ENCODE assay signal across 8 cellular contexts in the genomic region with DNA sequence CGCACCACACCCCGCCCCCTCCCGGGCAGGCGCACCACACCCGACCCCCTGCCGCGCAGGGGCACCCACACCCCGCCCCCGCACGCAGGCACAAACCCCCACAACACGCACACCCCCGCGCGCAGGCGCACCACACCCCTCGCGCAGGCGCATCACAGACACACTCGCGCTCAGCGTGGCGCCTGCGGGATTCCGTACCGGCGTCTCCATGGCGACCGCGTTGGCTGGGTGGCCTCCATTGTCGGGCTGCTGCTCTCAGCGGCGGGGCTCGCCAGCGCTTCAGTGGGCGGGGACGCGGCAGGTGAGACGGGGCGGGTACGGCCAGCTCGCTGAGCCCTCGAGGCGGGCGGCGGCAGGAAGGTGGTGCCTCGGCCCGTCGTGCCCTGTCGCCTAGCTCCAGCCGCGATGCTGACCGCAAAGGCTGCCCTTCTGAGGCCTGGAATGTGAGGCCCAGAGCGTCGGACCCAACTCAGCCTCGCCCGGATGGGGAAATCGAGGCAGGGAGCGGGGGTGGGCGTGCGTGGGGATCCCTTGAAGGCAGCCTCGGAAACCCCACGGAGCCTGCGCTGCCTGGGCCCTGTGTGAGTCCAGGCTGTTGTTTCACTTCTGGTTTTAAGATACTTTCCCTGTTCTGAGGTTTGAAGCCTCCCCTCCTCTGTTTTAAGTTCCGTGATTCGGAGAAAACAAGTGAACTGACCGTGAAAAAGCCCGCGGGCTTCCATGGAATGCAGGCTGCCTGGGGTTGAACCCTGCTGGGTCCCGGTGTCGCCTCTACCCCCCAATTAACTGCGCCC. TPM values are rescaled to one million over a fixed set of nuclear protein-coding genes. Genes with fewer than 3 reads are reported as not detected.
DNase-seq lines count a peak whose midpoint lies in the region; ATAC-seq lines count a peak whose summit lies in the region.

Gene LRRC27, plus strand, starts transcription at position 238 of the 794 bp plus-strand sequence. CDS start 1,332 bp downstream, outside the sequence.

- no peaks in the 10 kb centered on the region for H3K27me3 Mint-ChIP-seq in activated CD4-positive, alpha-beta T cell treated with anti-CD3 and anti-CD28 coated beads, Interleukin-2, amount 10 ng/mL, durations not matched to agents 7 days and 5 days

- peaks cover 55% of the 10 kb centered on the region for H3K4me1 Mint-ChIP-seq in activated CD4-positive, alpha-beta T cell treated with anti-CD3 and anti-CD28 coated beads, Interleukin-2, amount 10 ng/mL, durations not matched to agents 7 days and 5 days

- peaks cover 27% of the 10 kb centered on the region for H3K36me3 Mint-ChIP-seq in activated CD4-positive, alpha-beta T cell treated with anti-CD3 and anti-CD28 coated beads, Interleukin-2, amount 10 ng/mL, durations not matched to agents 7 days and 5 days (ENCODE audit: low read depth)

- CTCF ChIA-PET in activated CD4-positive, alpha-beta T cell treated with anti-CD3 and anti-CD28 coated beads, Interleukin-2, amount 10 ng/mL, durations not matched to agents 7 days and 5 days (lab: Charles Lee), result no interaction called here

- POLR2A ChIA-PET in activated CD4-positive, alpha-beta T cell treated with anti-CD3 and anti-CD28 coated beads, Interleukin-2, amount 10 ng/mL, durations not matched to agents 7 days and 5 days (lab: Charles Lee), result no interaction called here

- H3K27ac Mint-ChIP-seq in activated CD4-positive, alpha-beta T cell treated with anti-CD3 and anti-CD28 coated beads, Interleukin-2, amount 10 ng/mL, durations not matched to agents 7 days and 5 days, result peak within 1 kb of the TSS; percentile 94

- ATAC-seq in GM19372 (IDR thresholded peaks at IDR 0.05; ENCODE audit: low read depth, unreplicated experiment) (peak; percentile 77), HG03520 (IDR thresholded peaks at IDR 0.05; ENCODE audit: unreplicated experiment) (peak; percentile 81), left lobe of liver (peak; percentile 94)

- DNase-seq in C1 segment of cervical spinal cord (lab: John Stamatoyannopoulos, UW) (peak; percentile 88 to 100 (median 98)), NCI-H526 (lab: John Stamatoyannopoulos, UW) (peak; percentile 91 to 96), cortex of kidney (lab: John Stamatoyannopoulos, UW) (peak; percentile 87), left lobe of liver (ENCODE audit: low spot score) (peak; percentile 99)
- DNase-seq in activated CD4-positive, alpha-beta T cell treated with anti-CD3 and anti-CD28 coated beads, Interleukin-2, amount 10 ng/mL, durations not matched to agents 7 days and 5 days, result peak; percentile 99
- peak; percentile 98 for DNase-seq in stimulated activated CD4-positive, alpha-beta T cell treated with anti-CD3 and anti-CD28 coated beads, Interleukin-1b, Interleukin-23, amount 100 ng/mL, for 48 hours

- H3K9me3 Mint-ChIP-seq in activated CD4-positive, alpha-beta T cell treated with anti-CD3 and anti-CD28 coated beads, Interleukin-2, amount 10 ng/mL, durations not matched to agents 7 days and 5 days, result no peaks in the 10 kb centered on the region

- peak within 1 kb of the TSS; percentile 89 for H3K4me3 Mint-ChIP-seq in activated CD4-positive, alpha-beta T cell treated with anti-CD3 and anti-CD28 coated beads, Interleukin-2, amount 10 ng/mL, durations not matched to agents 7 days and 5 days

RNA-seq across cellular contexts. Expression of gene LRRC27, which starts in this region (rescaled TPM):
- total RNA-seq in activated CD4-positive, alpha-beta T cell treated with anti-CD3 and anti-CD28 coated beads, Interleukin-2, amount 10 ng/mL, durations not matched to agents 7 days and 5 days, result 1 to 10 TPM; 4.4 to 6.1 TPM
- 3.4 TPM for total RNA-seq in left lobe of liver

Comparison
In these comparisons a context has a peak if more than half of its experiments do, and no peak if none do; other contexts are left out.
1. Peak in every context shown above with its lines: DNase-seq and ATAC-seq.